In genomic region chr3:12451960-12452359, GRCh38 we compare ENCODE assay signal across 28 cellular contexts.
"Had no signal": no experiment of that assay in that cellular context is flagged by ENCODE, and none has a peak within 500 bp of the region (broad histone marks: within the 10 kb centered on the region; RNA-seq: fewer than 3 reads in every experiment).

No MANE protein-coding gene starts in this region.

- ATAC-seq: activated CD4-positive, alpha-beta T cell treated with anti-CD3 and anti-CD28 coated beads for 36 hours; activated CD8-positive, alpha-beta memory T cell treated with anti-CD3 and anti-CD28 coated beads, Interleukin-2, amount 10 ng/mL, durations not matched to agents 7 days and 5 days; activated CD8-positive, alpha-beta T cell treated with anti-CD3 and anti-CD28 coated beads, Interleukin-2, amount 10 ng/mL, durations not matched to agents 7 days and 5 days; activated naive CD4-positive, alpha-beta T cell treated with anti-CD3 and anti-CD28 coated beads, Interleukin-2, amount 50 U/mL, for 72 hours; effector memory CD8-positive, alpha-beta T cell; gastroesophageal sphincter had no signal

- H3K4me3 ChIP-seq: esophagus squamous epithelium, gastroesophageal sphincter had no signal

- DNase-seq: activated CD4-positive, alpha-beta memory T cell treated with anti-CD3 and anti-CD28 coated beads for 36 hours; activated CD4-positive, alpha-beta T cell treated with anti-CD3 and anti-CD28 coated beads, Interleukin-2, amount 10 ng/mL, durations not matched to agents 24 days and 14 days; activated CD4-positive, CD25-positive, alpha-beta regulatory T cell; activated CD4-positive, CD25-positive, alpha-beta regulatory T cell treated with anti-CD3 and anti-CD28 coated beads, Interleukin-2, amount 50 U/mL, for 72 hours; activated CD8-positive, alpha-beta memory T cell treated with anti-CD3 and anti-CD28 coated beads, Interleukin-2, amount 10 ng/mL, durations not matched to agents 7 days and 5 days; activated CD8-positive, alpha-beta memory T cell treated with anti-CD3 and anti-CD28 coated beads, Interleukin-2, amount 50 U/mL, for 4 hours; activated CD8-positive, alpha-beta T cell treated with anti-CD3 and anti-CD28 coated beads, Interleukin-2, amount 10 ng/mL, durations not matched to agents 7 days and 5 days; activated naive CD4-positive, alpha-beta T cell treated with anti-CD3 and anti-CD28 coated beads, Interleukin-2, amount 10 ng/mL, durations not matched to agents 7 days and 5 days; activated naive CD8-positive, alpha-beta T cell treated with anti-CD3 and anti-CD28 coated beads, Interleukin-2, amount 10 ng/mL, durations not matched to agents 7 days and 5 days; activated T-cell treated with anti-CD3 and anti-CD28 coated beads, Interleukin-2, amount 50 U/mL, for 1 hour; activated T-cell treated with anti-CD3 and anti-CD28 coated beads, Interleukin-2, amount 50 U/mL, for 48 hours; amniotic stem cell; anterior cingulate cortex; brain microvascular endothelial cell; cortex of kidney; dermis blood vessel endothelial cell; effector CD4-positive, alpha-beta T cell; effector memory CD8-positive, alpha-beta T cell; erythroblast; esophagus squamous epithelium; foreskin melanocyte; T-helper 2 cell had no signal

- H3K9me3 ChIP-seq: esophagus squamous epithelium had no signal

- H3K36me3 ChIP-seq: brain microvascular endothelial cell, esophagus squamous epithelium, gastroesophageal sphincter had no signal

- H3K4me1 ChIP-seq: esophagus squamous epithelium, gastroesophageal sphincter had no signal

- H3K27me3 ChIP-seq: brain microvascular endothelial cell, esophagus squamous epithelium had no signal

- H3K27ac ChIP-seq: brain microvascular endothelial cell, esophagus squamous epithelium, gastroesophageal sphincter had no signal

- FAIRE-seq: astrocyte, bronchial epithelial cell, colon had no signal
